ENCODE assay signal across 15 cellular contexts in genomic region chr20:59120491-59120890, GRCh38. TPM values are rescaled to one million over a fixed set of nuclear protein-coding genes. Genes with fewer than 3 reads are reported as not detected.
DNase-seq lines count a peak whose midpoint lies in the region; ATAC-seq and TF ChIP-seq lines count a peak whose summit lies in the region.
"Had no signal": no experiment of that assay in that cellular context is flagged by ENCODE, and none has a peak within 500 bp of the region (broad histone marks: within the 10 kb centered on the region; RNA-seq: fewer than 3 reads in every experiment).

No MANE protein-coding gene starts in this region.

- DNase-seq in CD4-positive, alpha-beta memory T cell: peak; percentile 52 to 69 (median 64)
- DNase-seq in activated CD4-positive, alpha-beta memory T cell treated with anti-CD3 and anti-CD28 coated beads for 36 hours: peak; percentile 65
- peak; percentile 16 for DNase-seq in kidney tubule cell (ENCODE audit: low spot score)
- DNase-seq in nephron progenitor cell: no peak
- no peak for DNase-seq in omental fat pad (ENCODE audit: low spot score)
- DNase-seq in GM19240 (ENCODE audit: insufficient read length, low spot score): no peak
- DNase-seq: HFFc6, T1000, testis had no signal

- peak overlapping the region; percentile 32 to 89 (median 71) for H3K4me3 Mint-ChIP-seq in CD4-positive, alpha-beta memory T cell
- H3K4me3 Mint-ChIP-seq in IgD-negative memory B cell (peak overlapping the region in 1 of 4 donors; percentile 78), nephron progenitor cell (no peak overlapping the region)
- H3K4me3 Mint-ChIP-seq in activated CD4-positive, alpha-beta memory T cell treated with anti-CD3 and anti-CD28 coated beads for 36 hours: no peak overlapping the region
- H3K4me3 Mint-ChIP-seq: HFFc6 had no signal

- H3K27me3 Mint-ChIP-seq in CD4-positive, alpha-beta memory T cell: no peaks in the 10 kb centered on the region
- H3K27me3 Mint-ChIP-seq in IgD-negative memory B cell (no peaks in the 10 kb centered on the region), nephron progenitor cell (ENCODE audit: low read depth, poor library complexity) (peaks cover 4% of the 10 kb centered on the region)
- H3K27me3 Mint-ChIP-seq in activated CD4-positive, alpha-beta memory T cell treated with anti-CD3 and anti-CD28 coated beads for 36 hours: no peaks in the 10 kb centered on the region

- peak overlapping the region; percentile 94 to 100 (median 99) for H3K27ac Mint-ChIP-seq in CD4-positive, alpha-beta memory T cell
- H3K27ac Mint-ChIP-seq in IgD-negative memory B cell: peak overlapping the region; percentile 48 to 68 (median 68)
- H3K27ac Mint-ChIP-seq in activated CD4-positive, alpha-beta memory T cell treated with anti-CD3 and anti-CD28 coated beads for 36 hours: peak overlapping the region; percentile 94
- no peak overlapping the region for H3K27ac Mint-ChIP-seq in nephron progenitor cell
- H3K27ac Mint-ChIP-seq: HFFc6 had no signal

- TF ChIP-seq CTCF in nephron progenitor cell (IDR thresholded peaks at IDR 0.05) (no peak), omental fat pad (IDR thresholded peaks at IDR 0.05) (no peak)

- H3K9me3 Mint-ChIP-seq in CD4-positive, alpha-beta memory T cell: peaks cover 0 to 2% (median 0%) of the 10 kb centered on the region in 8 donors
- H3K9me3 Mint-ChIP-seq in IgD-negative memory B cell: no peaks in the 10 kb centered on the region
- H3K9me3 Mint-ChIP-seq in activated CD4-positive, alpha-beta memory T cell treated with anti-CD3 and anti-CD28 coated beads for 36 hours: peaks cover 13% of the 10 kb centered on the region
- H3K9me3 Mint-ChIP-seq in nephron progenitor cell: peaks cover 19% of the 10 kb centered on the region

- intact Hi-C loops in CD4-positive, alpha-beta memory T cell (cut with micrococcal nuclease): loop anchor here (5.0 kb wide), 1 partner anchor 78 kb away; the partner anchor contains the start of gene PRELID3B
- intact Hi-C loops in activated CD4-positive, alpha-beta memory T cell treated with anti-CD3 and anti-CD28 coated beads for 36 hours (cut with micrococcal nuclease): no loop called here

- CTCF ChIA-PET in CD4-positive, alpha-beta memory T cell (lab: Charles Lee; ENCODE audit: partially characterized antibody): interaction anchor here (1.4 to 8.9 kb wide), 4 partner anchors 27 to 87 kb away, joined by 3 to 72 read pairs (median 52); no protein-coding TSS in a partner anchor
- CTCF ChIA-PET in activated CD4-positive, alpha-beta memory T cell treated with anti-CD3 and anti-CD28 coated beads for 36 hours (lab: Charles Lee): interaction anchor here (1.3 to 4.8 kb wide), 3 partner anchors 33 to 87 kb away, joined by 3 to 34 read pairs (median 33); no protein-coding TSS in a partner anchor

- H3K27ac ChIP-seq in CD4-positive, alpha-beta memory T cell (ENCODE audit: low read depth, low read length): peak overlapping the region; percentile 80
- H3K27ac ChIP-seq: cardiac muscle cell, esophagus muscularis mucosa, KMS-11, testis had no signal

- H3K9me3 ChIP-seq in CD4-positive, alpha-beta memory T cell (ENCODE audit: control insufficient read depth in 1 of 2, low read length in 2 of 2): no peaks in the 10 kb centered on the region
- H3K9me3 ChIP-seq: testis had no signal

- H3K4me3 ChIP-seq in CD4-positive, alpha-beta memory T cell (ENCODE audit: low read length in 2 of 2): no peak overlapping the region
- H3K4me3 ChIP-seq: cardiac muscle cell, esophagus muscularis mucosa, testis had no signal

- POLR2A ChIA-PET in CD4-positive, alpha-beta memory T cell (lab: Charles Lee; ENCODE audit: partially characterized antibody): interaction anchor here (0.8 to 11.5 kb wide), 11 partner anchors 8 to 88 kb away, joined by 3 to 307 read pairs (median 17); partner anchors contain the start of genes ATP5F1E and ZNF831
- POLR2A ChIA-PET in activated CD4-positive, alpha-beta memory T cell treated with anti-CD3 and anti-CD28 coated beads for 36 hours (lab: Charles Lee): interaction anchor here (1.2 kb wide), 1 partner anchor 39 kb away, joined by 4 read pairs; no protein-coding TSS in a partner anchor

- H3K27me3 ChIP-seq in CD4-positive, alpha-beta memory T cell (ENCODE audit: insufficient read depth, low read length): no peaks in the 10 kb centered on the region
- H3K27me3 ChIP-seq: cardiac muscle cell, testis had no signal

- H3K4me1 Mint-ChIP-seq in CD4-positive, alpha-beta memory T cell: peaks cover 66 to 94% (median 86%) of the 10 kb centered on the region in 4 donors
- H3K4me1 Mint-ChIP-seq in IgD-negative memory B cell (peaks cover 40 to 45% (median 45%) of the 10 kb centered on the region in 3 donors), nephron progenitor cell (peaks cover 59% of the 10 kb centered on the region)
- peaks cover 71% of the 10 kb centered on the region for H3K4me1 Mint-ChIP-seq in activated CD4-positive, alpha-beta memory T cell treated with anti-CD3 and anti-CD28 coated beads for 36 hours (ENCODE audit: low read depth)

- no peaks in the 10 kb centered on the region for H3K36me3 ChIP-seq in CD4-positive, alpha-beta memory T cell (ENCODE audit: insufficient read depth, low read length)
- H3K36me3 ChIP-seq: cardiac muscle cell, esophagus muscularis mucosa had no signal

- no peaks in the 10 kb centered on the region for H3K36me3 Mint-ChIP-seq in CD4-positive, alpha-beta memory T cell
- H3K36me3 Mint-ChIP-seq in IgD-negative memory B cell (no peaks in the 10 kb centered on the region), nephron progenitor cell (ENCODE audit: low read depth) (no peaks in the 10 kb centered on the region)
- H3K36me3 Mint-ChIP-seq in activated CD4-positive, alpha-beta memory T cell treated with anti-CD3 and anti-CD28 coated beads for 36 hours: peaks cover 3% of the 10 kb centered on the region

- peaks cover 86% of the 10 kb centered on the region for H3K4me1 ChIP-seq in CD4-positive, alpha-beta memory T cell (ENCODE audit: insufficient read depth, low read length)
- H3K4me1 ChIP-seq: esophagus muscularis mucosa had no signal

- ATAC-seq in omental fat pad (ENCODE audit: low FRiP score): no peak
- no peak for ATAC-seq in GM21786 (IDR thresholded peaks at IDR 0.05; ENCODE audit: unreplicated experiment)
- ATAC-seq: Panc1 had no signal

RNA-seq across cellular contexts. Expression of gene ZNF831, which starts 43.1 kb away (rescaled TPM):
- 10 to 100 TPM; 46.8 to 49.0 TPM for total RNA-seq in CD4-positive, alpha-beta memory T cell
- polyA plus RNA-seq in CD4-positive, alpha-beta memory T cell: 10 to 100 TPM in 1 of 2 donors, 1 to 10 TPM in 1; 7.8 to 12.1 TPM
- 1.2 TPM for polyA plus RNA-seq in IgD-negative memory B cell
- 1 to 10 TPM; 7.6 to 9.4 TPM for total RNA-seq in activated CD4-positive, alpha-beta memory T cell treated with anti-CD3 and anti-CD28 coated beads for 36 hours
- 1 to 10 TPM; 1.3 to 3.6 (median 2.0) TPM for total RNA-seq in omental fat pad
- total RNA-seq: cardiac muscle cell, HFFc6 had no signal
- polyA plus RNA-seq: cardiac muscle cell had no signal

Comparison
In these comparisons a context has a peak if more than half of its experiments do, and no peak if none do; other contexts are left out.
1. DNase-seq: peak in CD4-positive, alpha-beta memory T cell (5 of 5), activated CD4-positive, alpha-beta memory T cell treated with anti-CD3 and anti-CD28 coated beads for 36 hours (single experiment) and kidney tubule cell (single experiment); none in nephron progenitor cell (single experiment), omental fat pad (single experiment) and GM19240 (single experiment).
2. H3K4me3 Mint-ChIP-seq: peak in CD4-positive, alpha-beta memory T cell (8 of 8); none in activated CD4-positive, alpha-beta memory T cell treated with anti-CD3 and anti-CD28 coated beads for 36 hours (single experiment) and nephron progenitor cell (single experiment).
3. RNA of gene ZNF831, which starts 43.1 kb away (total RNA-seq): 46.8 to 49.0 TPM in CD4-positive, alpha-beta memory T cell; 7.6 to 9.4 TPM in activated CD4-positive, alpha-beta memory T cell treated with anti-CD3 and anti-CD28 coated beads for 36 hours and 1.3 to 3.6 TPM in omental fat pad; every median in the first group is over 4 times any median in the second.